Comparison of ENCODE assay signal across 8 cellular contexts in the genomic region with DNA sequence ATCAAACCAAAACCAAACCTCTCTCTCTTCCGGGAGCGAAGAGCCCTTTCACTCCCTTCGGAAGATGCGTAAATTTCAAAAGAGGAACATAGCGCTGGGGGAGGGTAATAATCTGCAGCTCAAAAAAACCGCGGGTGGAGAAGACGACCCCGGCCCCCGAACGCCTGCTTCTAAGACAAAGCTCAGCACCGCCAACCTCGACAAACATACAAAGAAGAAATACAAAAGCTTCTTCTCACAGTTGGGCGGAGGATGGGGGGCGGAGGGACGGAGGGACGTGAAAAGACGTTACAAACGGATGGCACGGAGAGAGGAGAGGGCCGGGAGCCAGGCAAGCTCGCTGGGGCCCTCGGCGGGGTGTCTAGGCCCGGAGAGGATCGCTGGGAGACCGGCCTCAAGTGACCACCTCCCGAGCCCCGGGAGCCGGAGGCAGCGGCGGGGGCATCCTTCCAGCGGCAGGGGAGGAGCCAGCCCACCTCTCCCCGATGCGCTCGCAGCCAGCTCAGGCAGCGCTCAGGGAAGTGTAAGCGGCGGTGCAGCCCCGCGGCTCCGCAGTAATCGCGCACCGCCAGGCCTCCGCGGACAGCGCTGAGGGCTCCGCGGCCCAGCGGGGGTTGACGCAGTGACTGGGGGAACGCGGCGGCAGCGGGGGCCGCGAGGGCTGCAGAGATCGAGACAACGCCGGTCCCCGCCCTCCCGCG. TPM values are rescaled to one million over a fixed set of nuclear protein-coding genes. Genes with fewer than 3 reads are reported as not detected.
DNase-seq lines count a peak whose midpoint lies in the region; ATAC-seq and TF ChIP-seq lines count a peak whose summit lies in the region.

No MANE protein-coding gene starts in this region.

- intact Hi-C loops in OCI-LY7 (cut with micrococcal nuclease; ENCODE audit: unreplicated experiment): loop anchor here (1.0 to 5.0 kb wide), 7 partner anchors 15 to 536 kb away; a partner anchor contains a TSS

- H3K9ac ChIP-seq in BLaER1: peak overlapping the region; percentile 87

- H3K27me3 Mint-ChIP-seq in type B pancreatic cell: no peaks in the 10 kb centered on the region

- H3K79me2 ChIP-seq in OCI-LY7 (ENCODE audit: insufficient read depth, low read depth, low read length): peaks cover 52% of the 10 kb centered on the region

- no peaks in the 10 kb centered on the region for H3K9me3 Mint-ChIP-seq in type B pancreatic cell

- H3K36me3 ChIP-seq in BLaER1 (0 out of 2 replicates have a peak, but pooled peaks cover 7% of the 10 kb centered on the region), OCI-LY7 (ENCODE audit: insufficient read depth, low read length) (no peaks in the 10 kb centered on the region), neuron (ENCODE audit: insufficient read depth, low read length) (no peaks in the 10 kb centered on the region)

- ATAC-seq in GM19324 (IDR thresholded peaks at IDR 0.05; ENCODE audit: low FRiP score, unreplicated experiment) (peak; percentile 14), HG03432 (IDR thresholded peaks at IDR 0.05; ENCODE audit: unreplicated experiment) (peak; percentile 25)

- H3K36me3 Mint-ChIP-seq in type B pancreatic cell: peaks cover 5% of the 10 kb centered on the region

- peak overlapping the region; percentile 65 for H2AFZ ChIP-seq in OCI-LY7 (ENCODE audit: low read length)
- H2AFZ ChIP-seq in neuron (ENCODE audit: low read depth, low read length): peak overlapping the region; percentile 76

- H3K4me1 Mint-ChIP-seq in type B pancreatic cell (ENCODE audit: unreplicated experiment): peaks cover 8% of the 10 kb centered on the region

- no peaks in the 10 kb centered on the region for H3K9me2 ChIP-seq in OCI-LY7 (ENCODE audit: insufficient read depth, low read length)

- H4K20me1 ChIP-seq in BLaER1: peaks cover 52% of the 10 kb centered on the region
- H4K20me1 ChIP-seq in OCI-LY7 (ENCODE audit: insufficient read depth, low read length): peaks cover 11% of the 10 kb centered on the region; the same call in 1 of the 2 replicates

- no TSS peak for BruUV-seq in OCI-LY7 (replicated peaks; lab: Mats Ljungman, UMichigan)

- TF ChIP-seq CTCF in OCI-LY7 (conservative IDR thresholded peaks at IDR 0.05; ENCODE audit: low read length) (no peak), type B pancreatic cell (conservative IDR thresholded peaks at IDR 0.05) (no peak)

- CTCF ChIA-PET in OCI-LY7 (lab: Charles Lee; ENCODE audit: unreplicated experiment): interaction anchor here (0.6 kb wide), 4 partner anchors 39 to 262 kb away, joined by 3 to 4 read pairs (median 3); no protein-coding TSS in a partner anchor

- H3K27me3 ChIP-seq in BLaER1: no peaks in the 10 kb centered on the region
- H3K27me3 ChIP-seq in neuron (ENCODE audit: insufficient read depth, low read length): no peaks in the 10 kb centered on the region

- peak overlapping the region; percentile 88 for H3K27ac Mint-ChIP-seq in type B pancreatic cell

- H3K4me2 ChIP-seq in BLaER1 (peak overlapping the region; percentile 90), OCI-LY7 (ENCODE audit: low read length) (peak overlapping the region; percentile 76)

- peak overlapping the region; percentile 88 for H3K4me3 ChIP-seq in BLaER1
- peak overlapping the region; percentile 98 for H3K4me3 ChIP-seq in OCI-LY7 (ENCODE audit: low read depth, low read length, poor library complexity, severe bottlenecking)
- H3K4me3 ChIP-seq in neuron (ENCODE audit: low read length): peak overlapping the region; percentile 63

- DNase-seq in OCI-LY7 (ENCODE audit: low spot score): peak; percentile 71
- peak; percentile 29 for DNase-seq in activated effector memory CD4-positive, alpha-beta T cell treated with Interleukin-2 at 50 U/mL for 16 hours
- DNase-seq in foreskin melanocyte: peak; percentile 31
- no peak for DNase-seq in type B pancreatic cell (ENCODE audit: extremely low spot score, unreplicated experiment)

- H3K4me1 ChIP-seq in BLaER1 (peaks cover 22% of the 10 kb centered on the region), OCI-LY7 (ENCODE audit: insufficient read depth, low read length, poor library complexity, severe bottlenecking) (peaks cover 24% of the 10 kb centered on the region), neuron (ENCODE audit: insufficient read depth, low read length) (peaks cover 17% of the 10 kb centered on the region)

- H3K9me3 ChIP-seq in BLaER1: no peaks in the 10 kb centered on the region
- H3K9me3 ChIP-seq in OCI-LY7 (ENCODE audit: low read length): no peaks in the 10 kb centered on the region
- H3K9me3 ChIP-seq in neuron (ENCODE audit: low read length): no peaks in the 10 kb centered on the region

- peak overlapping the region; percentile 95 for H3K4me3 Mint-ChIP-seq in type B pancreatic cell

- POLR2A ChIA-PET in OCI-LY7 (lab: Charles Lee): interaction anchor here (0.6 to 2.0 kb wide), 14 partner anchors 10 to 1383 kb away, joined by 3 to 8 read pairs (median 3); no protein-coding TSS in a partner anchor

- H3K27ac ChIP-seq in BLaER1: peak overlapping the region; percentile 89
- peak overlapping the region; percentile 72 for H3K27ac ChIP-seq in OCI-LY7 (ENCODE audit: low read depth, low read length, poor library complexity, severe bottlenecking)

RNA-seq across cellular contexts. Expression of a gene that starts 0.8 kb away (rescaled TPM):
- total RNA-seq in OCI-LY7 (2014; rRNA removed; shearing (Covaris generic)): 26.4 and 47.5 TPM in 2 replicates
- total RNA-seq in OCI-LY7 (2022) (48.0 and 54.9 TPM in 2 replicates), type B pancreatic cell (ENCODE audit: low replicate concordance) (98.6 and 127 TPM in 2 replicates)
